ENCODE assay signal across 24 cellular contexts in the genomic region with DNA sequence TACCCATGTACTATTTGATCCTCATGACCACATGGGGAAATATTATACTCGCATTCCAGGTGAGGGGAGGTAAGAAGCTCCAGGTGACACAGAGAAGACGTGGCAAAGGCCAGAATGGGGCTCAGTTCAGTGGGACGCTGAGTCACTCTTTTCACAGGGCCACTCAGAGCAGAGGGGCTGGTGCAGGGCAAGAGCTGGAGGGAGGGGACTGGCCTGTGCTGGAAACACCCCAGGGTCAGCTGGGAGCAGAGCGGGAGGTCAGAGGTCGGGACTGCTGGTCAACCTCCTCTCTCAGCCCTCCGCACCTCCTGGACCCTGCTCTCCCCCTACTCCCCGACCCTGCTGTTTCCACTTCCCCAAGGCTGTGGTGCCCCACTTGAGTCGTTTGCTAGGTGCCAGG. TPM values are rescaled to one million over a fixed set of nuclear protein-coding genes. Genes with fewer than 3 reads are reported as not detected.
A peak's percentile ranks its signal among the peaks of the same experiment; 100 is the strongest.
DNase-seq lines count a peak whose midpoint lies in the region; ATAC-seq and TF ChIP-seq lines count a peak whose summit lies in the region.
"Had no signal": no experiment of that assay in that cellular context is flagged by ENCODE, and none has a peak within 500 bp of the region (broad histone marks: within the 10 kb centered on the region; RNA-seq: fewer than 3 reads in every experiment).

No MANE protein-coding gene starts in this region.

- TF ChIP-seq CTCF in thyroid gland (IDR thresholded peaks at IDR 0.05) = no peak
- no peak for TF ChIP-seq CTCF in prostate gland (IDR thresholded peaks at IDR 0.05)

- peaks cover 24 to 52% (median 41%) of the 10 kb centered on the region in 3 experiments for H3K36me3 ChIP-seq in naive thymus-derived CD4-positive, alpha-beta T cell (ENCODE audit: control insufficient read depth in 2 of 3, insufficient read depth in 3 of 3, low read length in 3 of 3)
- H3K36me3 ChIP-seq in thyroid gland (peaks cover 0 to 6% of the 10 kb centered on the region in 2 donors), prostate gland (no peaks in the 10 kb centered on the region), MG63 (no peaks in the 10 kb centered on the region; the same call in 1 of the 2 replicates)
- H3K36me3 ChIP-seq: colonic mucosa had no signal

- H3K27ac Mint-ChIP-seq in activated T-cell treated with anti-CD3 and anti-CD28 coated beads, Interleukin-2, amount 50 U/mL, for 24 hours = peak overlapping the region; percentile 76
- H3K27ac Mint-ChIP-seq in activated naive CD8-positive, alpha-beta T cell treated with anti-CD3 and anti-CD28 coated beads for 36 hours = peak overlapping the region; percentile 38
- H3K27ac Mint-ChIP-seq in naive thymus-derived CD4-positive, alpha-beta T cell = peak overlapping the region in 6 of 9 donors; percentile 19 to 84 (median 67)
- no peak overlapping the region for H3K27ac Mint-ChIP-seq in activated naive CD4-positive, alpha-beta T cell treated with anti-CD3 and anti-CD28 coated beads, Interleukin-2, amount 10 ng/mL, durations not matched to agents 7 days and 5 days
- H3K27ac Mint-ChIP-seq: activated T-cell treated with anti-CD3 and anti-CD28 coated beads, Interleukin-2, amount 50 U/mL, for 72 hours had no signal

- peaks cover 60% of the 10 kb centered on the region for H3K4me1 Mint-ChIP-seq in activated T-cell treated with anti-CD3 and anti-CD28 coated beads, Interleukin-2, amount 50 U/mL, for 24 hours (ENCODE audit: low read depth)
- H3K4me1 Mint-ChIP-seq in activated T-cell treated with anti-CD3 and anti-CD28 coated beads, Interleukin-2, amount 50 U/mL, for 4 hours (ENCODE audit: low read depth) = peaks cover 47% of the 10 kb centered on the region
- peaks cover 46% of the 10 kb centered on the region for H3K4me1 Mint-ChIP-seq in activated naive CD8-positive, alpha-beta T cell treated with anti-CD3 and anti-CD28 coated beads for 36 hours
- H3K4me1 Mint-ChIP-seq in naive thymus-derived CD4-positive, alpha-beta T cell = peaks cover 24 to 71% (median 59%) of the 10 kb centered on the region in 7 donors
- H3K4me1 Mint-ChIP-seq in activated naive CD4-positive, alpha-beta T cell treated with anti-CD3 and anti-CD28 coated beads, Interleukin-2, amount 10 ng/mL, durations not matched to agents 7 days and 5 days = peaks cover 20% of the 10 kb centered on the region

- no peaks in the 10 kb centered on the region for H3K9me3 Mint-ChIP-seq in activated T-cell treated with anti-CD3 and anti-CD28 coated beads, Interleukin-2, amount 50 U/mL, for 24 hours
- no peaks in the 10 kb centered on the region for H3K9me3 Mint-ChIP-seq in activated T-cell treated with anti-CD3 and anti-CD28 coated beads, Interleukin-2, amount 50 U/mL, for 4 hours
- H3K9me3 Mint-ChIP-seq in activated naive CD8-positive, alpha-beta T cell treated with anti-CD3 and anti-CD28 coated beads for 36 hours = peaks cover 8% of the 10 kb centered on the region
- H3K9me3 Mint-ChIP-seq in naive thymus-derived CD4-positive, alpha-beta T cell = peaks cover 0 to 8% (median 4%) of the 10 kb centered on the region in 11 donors
- peaks cover 8% of the 10 kb centered on the region for H3K9me3 Mint-ChIP-seq in activated naive CD4-positive, alpha-beta T cell treated with anti-CD3 and anti-CD28 coated beads, Interleukin-2, amount 10 ng/mL, durations not matched to agents 7 days and 5 days

- H3K27me3 ChIP-seq in naive thymus-derived CD4-positive, alpha-beta T cell (ENCODE audit: control insufficient read depth in 2 of 2, insufficient read depth in 2 of 2, low read length in 2 of 2) = no peaks in the 10 kb centered on the region
- no peaks in the 10 kb centered on the region for H3K27me3 ChIP-seq in thyroid gland
- no peaks in the 10 kb centered on the region for H3K27me3 ChIP-seq in prostate gland (replicated peaks; ENCODE audit: insufficient read depth)
- no peaks in the 10 kb centered on the region for H3K27me3 ChIP-seq in MG63
- H3K27me3 ChIP-seq: adrenal gland, colonic mucosa, testis had no signal

- POLR2A ChIA-PET in naive thymus-derived CD4-positive, alpha-beta T cell (lab: Charles Lee) = no interaction called here

- intact Hi-C loops in naive thymus-derived CD4-positive, alpha-beta T cell (cut with micrococcal nuclease) = no loop called here
- intact Hi-C loops in thyroid gland (cut with DNase I) = loop anchor here (5.0 kb wide), 1 partner anchor 34 kb away; no protein-coding TSS in a partner anchor
- intact Hi-C loops in prostate gland (cut with DNase I) = no loop called here

- H3K36me3 Mint-ChIP-seq in activated T-cell treated with anti-CD3 and anti-CD28 coated beads, Interleukin-2, amount 50 U/mL, for 24 hours (ENCODE audit: low read depth) = peaks cover 73% of the 10 kb centered on the region
- H3K36me3 Mint-ChIP-seq in activated T-cell treated with anti-CD3 and anti-CD28 coated beads, Interleukin-2, amount 50 U/mL, for 4 hours (ENCODE audit: insufficient read depth) = peaks cover 35% of the 10 kb centered on the region
- H3K36me3 Mint-ChIP-seq in activated naive CD8-positive, alpha-beta T cell treated with anti-CD3 and anti-CD28 coated beads for 36 hours = peaks cover 24% of the 10 kb centered on the region
- H3K36me3 Mint-ChIP-seq in naive thymus-derived CD4-positive, alpha-beta T cell = peaks cover 13 to 55% (median 42%) of the 10 kb centered on the region in 5 donors
- peaks cover 62% of the 10 kb centered on the region for H3K36me3 Mint-ChIP-seq in activated naive CD4-positive, alpha-beta T cell treated with anti-CD3 and anti-CD28 coated beads, Interleukin-2, amount 10 ng/mL, durations not matched to agents 7 days and 5 days

- peaks cover 29 to 35% of the 10 kb centered on the region in 2 donors for H3K4me1 ChIP-seq in naive thymus-derived CD4-positive, alpha-beta T cell (ENCODE audit: control insufficient read depth in 2 of 2, insufficient read depth in 2 of 2, low read length in 2 of 2)
- H3K4me1 ChIP-seq in thyroid gland (peaks cover 19 to 40% of the 10 kb centered on the region in 2 donors), prostate gland (replicated peaks) (no peaks in the 10 kb centered on the region)
- H3K4me1 ChIP-seq: colonic mucosa had no signal

- TF ChIP-seq POLR2A in thyroid gland (IDR thresholded peaks at IDR 0.05) (no peak), prostate gland (IDR thresholded peaks at IDR 0.05) (no peak)

- H3K4me3 Mint-ChIP-seq in activated T-cell treated with anti-CD3 and anti-CD28 coated beads, Interleukin-2, amount 50 U/mL, for 24 hours = no peak overlapping the region
- no peak overlapping the region for H3K4me3 Mint-ChIP-seq in activated T-cell treated with anti-CD3 and anti-CD28 coated beads, Interleukin-2, amount 50 U/mL, for 4 hours
- no peak overlapping the region for H3K4me3 Mint-ChIP-seq in activated naive CD8-positive, alpha-beta T cell treated with anti-CD3 and anti-CD28 coated beads for 36 hours
- H3K4me3 Mint-ChIP-seq in naive thymus-derived CD4-positive, alpha-beta T cell = peak overlapping the region in 2 of 10 donors; percentile 7 to 43
- no peak overlapping the region for H3K4me3 Mint-ChIP-seq in activated naive CD4-positive, alpha-beta T cell treated with anti-CD3 and anti-CD28 coated beads, Interleukin-2, amount 10 ng/mL, durations not matched to agents 7 days and 5 days
- H3K4me3 Mint-ChIP-seq: activated T-cell treated with anti-CD3 and anti-CD28 coated beads, Interleukin-2, amount 50 U/mL, for 72 hours had no signal

- H3K27ac ChIP-seq in naive thymus-derived CD4-positive, alpha-beta T cell (ENCODE audit: low read depth, low read length) = no peak overlapping the region
- H3K27ac ChIP-seq in thyroid gland (peak overlapping the region in 2 of 3 donors; percentile 19 to 61), prostate gland (no peak overlapping the region)
- H3K27ac ChIP-seq: colonic mucosa, PC-9, testis had no signal

- no peaks in the 10 kb centered on the region for H3K9me3 ChIP-seq in naive thymus-derived CD4-positive, alpha-beta T cell (ENCODE audit: control insufficient read depth in 2 of 3, low read length in 3 of 3)
- H3K9me3 ChIP-seq in thyroid gland (no peaks in the 10 kb centered on the region), prostate gland (no peaks in the 10 kb centered on the region), MG63 (no peaks in the 10 kb centered on the region)
- H3K9me3 ChIP-seq: adrenal gland, colonic mucosa, testis had no signal

- H3K27me3 Mint-ChIP-seq in activated T-cell treated with anti-CD3 and anti-CD28 coated beads, Interleukin-2, amount 50 U/mL, for 24 hours = no peaks in the 10 kb centered on the region
- H3K27me3 Mint-ChIP-seq in activated T-cell treated with anti-CD3 and anti-CD28 coated beads, Interleukin-2, amount 50 U/mL, for 4 hours (ENCODE audit: low read depth) = no peaks in the 10 kb centered on the region
- H3K27me3 Mint-ChIP-seq in activated naive CD8-positive, alpha-beta T cell treated with anti-CD3 and anti-CD28 coated beads for 36 hours = no peaks in the 10 kb centered on the region
- H3K27me3 Mint-ChIP-seq in naive thymus-derived CD4-positive, alpha-beta T cell = no peaks in the 10 kb centered on the region
- no peaks in the 10 kb centered on the region for H3K27me3 Mint-ChIP-seq in activated naive CD4-positive, alpha-beta T cell treated with anti-CD3 and anti-CD28 coated beads, Interleukin-2, amount 10 ng/mL, durations not matched to agents 7 days and 5 days

- no peak overlapping the region for H3K4me3 ChIP-seq in naive thymus-derived CD4-positive, alpha-beta T cell (ENCODE audit: low read length)
- no peak overlapping the region for H3K4me3 ChIP-seq in thyroid gland (replicated peaks in 1 of 3)
- no peak overlapping the region for H3K4me3 ChIP-seq in prostate gland
- H3K4me3 ChIP-seq in MG63 = no peak overlapping the region
- H3K4me3 ChIP-seq: adrenal gland, colonic mucosa, PC-9, testis had no signal

- whole genome bisulfite sequencing in thyroid gland, 2 donors = 92 to 93% methylated on average over 8 of the region's 8 CpGs
- 89% methylated on average over 8 of the region's 8 CpGs for WGBS in prostate gland

- no peak for DNase-seq in activated T-cell treated with anti-CD3 and anti-CD28 coated beads, Interleukin-2, amount 50 U/mL, for 24 hours
- DNase-seq in activated T-cell treated with anti-CD3 and anti-CD28 coated beads, Interleukin-2, amount 50 U/mL, for 4 hours = no peak
- DNase-seq in activated naive CD8-positive, alpha-beta T cell treated with anti-CD3 and anti-CD28 coated beads for 36 hours = no peak
- no peak for DNase-seq in naive thymus-derived CD4-positive, alpha-beta T cell
- DNase-seq in thyroid gland = no peak
- no peak for DNase-seq in prostate gland (ENCODE audit: low spot score)
- no peak for DNase-seq in MG63
- DNase-seq in activated naive CD4-positive, alpha-beta T cell treated with anti-CD3 and anti-CD28 coated beads, Interleukin-2, amount 10 ng/mL, durations not matched to agents 7 days and 5 days = no peak
- DNase-seq: 8988T; activated T-cell treated with anti-CD3 and anti-CD28 coated beads, Interleukin-2, amount 50 U/mL, for 72 hours; colonic mucosa; Karpas-422; mesenchymal stem cell; NCI-H1092; NCI-H187 treated with DMSO at 0.1 percent for 48 hours; NCI-H226; NCI-H774; PC-9; SHP77 treated with DMSO at 0.1 percent for 48 hours; SW 1271; testis had no signal

- no peak for ATAC-seq in activated T-cell treated with anti-CD3 and anti-CD28 coated beads, Interleukin-2, amount 50 U/mL, for 4 hours
- no peak for ATAC-seq in naive thymus-derived CD4-positive, alpha-beta T cell
- ATAC-seq: activated CD4-positive, CD25-positive, alpha-beta regulatory T cell treated with anti-CD3 and anti-CD28 coated beads, Interleukin-2, amount 50 U/mL, for 24 hours; activated T-cell treated with anti-CD3 and anti-CD28 coated beads, Interleukin-2, amount 50 U/mL, for 72 hours had no signal

- CTCF ChIA-PET in naive thymus-derived CD4-positive, alpha-beta T cell (lab: Charles Lee) = interaction anchor here (1.2 to 2.2 kb wide), 3 partner anchors 12 to 31 kb away, joined by 3 to 6 read pairs (median 4); partner anchors contain the start of gene APOL3
- CTCF ChIA-PET in activated naive CD4-positive, alpha-beta T cell treated with anti-CD3 and anti-CD28 coated beads, Interleukin-2, amount 10 ng/mL, durations not matched to agents 7 days and 5 days (lab: Charles Lee) = interaction anchor here (1.2 kb wide), 1 partner anchor 31 kb away, joined by 4 read pairs; no protein-coding TSS in a partner anchor

RNA-seq across cellular contexts. Expression of gene APOL3, which starts 12.1 kb away (rescaled TPM):
- total RNA-seq in activated T-cell treated with anti-CD3 and anti-CD28 coated beads, Interleukin-2, amount 50 U/mL, for 4 hours = 10 to 100 TPM; 14.4 to 17.7 (median 15.5) TPM
- total RNA-seq in activated naive CD8-positive, alpha-beta T cell treated with anti-CD3 and anti-CD28 coated beads for 36 hours = 10 to 100 TPM; 55.0 to 56.3 TPM
- total RNA-seq in naive thymus-derived CD4-positive, alpha-beta T cell = 100 to 1,000 TPM; 121 to 212 (median 175) TPM
- 10 to 100 TPM; 56.9 to 83.9 TPM for polyA plus RNA-seq in naive thymus-derived CD4-positive, alpha-beta T cell
- total RNA-seq in thyroid gland (10 to 100 TPM; 23.3 to 91.9 (median 59.9) TPM), prostate gland (10 to 100 TPM; 18.8 to 32.2 TPM)
- 11.8 and 17.6 TPM in 2 replicates for total RNA-seq in MG63 (2014; rRNA removed; shearing (Covaris generic); ENCODE audit: low replicate concordance)

RNA-seq across cellular contexts. Expression of gene APOL4, which starts 53.2 kb away (rescaled TPM):
- under 1 TPM in 1 of 3 donors, not detected in 2; 0.27 TPM for total RNA-seq in activated T-cell treated with anti-CD3 and anti-CD28 coated beads, Interleukin-2, amount 50 U/mL, for 4 hours
- under 1 TPM; 0.70 to 0.95 TPM for total RNA-seq in activated naive CD8-positive, alpha-beta T cell treated with anti-CD3 and anti-CD28 coated beads for 36 hours
- total RNA-seq in naive thymus-derived CD4-positive, alpha-beta T cell = 1 to 10 TPM in 1 of 5 experiments, not detected in 4; 1.2 TPM
- polyA plus RNA-seq in naive thymus-derived CD4-positive, alpha-beta T cell = not detected
- total RNA-seq in thyroid gland (10 to 100 TPM in 1 of 4 donors, 1 to 10 TPM in 2, not detected in 1; 5.8 to 16.1 (median 7.5) TPM), prostate gland (10 to 100 TPM; 13.6 to 25.5 TPM)
- total RNA-seq in MG63 (2014; rRNA removed; shearing (Covaris generic); ENCODE audit: low replicate concordance) = not detected in 2 replicates
- total RNA-seq: Daoy, PC-9 had no signal

Comparison
In these comparisons a context has a peak if more than half of its experiments do, and no peak if none do; other contexts are left out.
1. H3K27ac ChIP-seq: peak in thyroid gland (2 of 3); none in naive thymus-derived CD4-positive, alpha-beta T cell (single experiment) and prostate gland (0 of 2).